In the genomic region with DNA sequence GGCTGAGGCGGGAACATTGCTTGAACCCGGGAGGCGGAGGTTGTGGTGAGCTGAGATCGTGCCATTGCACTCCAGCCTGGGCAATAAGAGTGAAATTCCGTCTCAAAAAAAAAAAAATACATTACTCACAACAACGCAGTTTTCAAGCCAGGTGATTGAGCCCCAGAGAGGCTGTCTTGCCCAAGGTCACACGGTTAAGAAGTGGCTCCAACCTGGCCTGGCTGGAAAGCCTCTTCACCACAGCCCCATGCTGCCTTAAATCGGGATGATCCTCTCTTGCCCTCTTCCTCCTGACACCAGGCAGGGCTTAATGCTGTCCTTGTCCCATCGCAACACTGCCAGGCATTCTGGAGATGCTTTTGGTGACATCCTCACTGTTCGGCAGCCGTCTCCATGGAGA, we compare ENCODE assay signal across 24 cellular contexts. TPM values are rescaled to one million over a fixed set of nuclear protein-coding genes. Genes with fewer than 3 reads are reported as not detected.
DNase-seq lines count a peak whose midpoint lies in the region; ATAC-seq, FAIRE-seq and TF ChIP-seq lines count a peak whose summit lies in the region.
"Had no signal": no experiment of that assay in that cellular context is flagged by ENCODE, and none has a peak within 500 bp of the region (broad histone marks: within the 10 kb centered on the region; RNA-seq: fewer than 3 reads in every experiment).

No MANE protein-coding gene starts in this region.

- H3K27me3 ChIP-seq in IMR-90 (ENCODE audit: control insufficient read depth, insufficient read depth, low read length): peaks cover 18% of the 10 kb centered on the region
- H3K27me3 ChIP-seq in K562 (ENCODE audit: control insufficient read depth in 2 of 2, insufficient read depth in 2 of 2, low read length in 2 of 2): peaks cover 35 to 50% of the 10 kb centered on the region in 2 experiments; a peak in 4 of 5 replicates
- peaks cover 0 to 17% of the 10 kb centered on the region in 2 donors for H3K27me3 ChIP-seq in left lung
- H3K27me3 ChIP-seq: BE2C; BLaER1 treated with 17β-estradiol and CSF1 and Interleukin-3, amounts not matched to agents 10 nM and 100 nM had no signal

- H2BK5ac ChIP-seq in IMR-90 (ENCODE audit: low read depth, low read length, poor library complexity, severe bottlenecking): no peak overlapping the region

- CTCF ChIA-PET in IMR-90 (lab: Yijun Ruan, JAX): interaction anchor here (0.6 kb wide), 1 partner anchor 56 kb away, joined by 11 read pairs; no protein-coding TSS in a partner anchor
- CTCF ChIA-PET in K562 (lab: Yijun Ruan, JAX; ENCODE audit: low intra/inter-chr PET ratio): no interaction called here

- no peaks in the 10 kb centered on the region for H3K79me2 ChIP-seq in K562 (ENCODE audit: control insufficient read depth, insufficient read depth, low read length)

- no peaks in the 10 kb centered on the region for H3K4me1 ChIP-seq in IMR-90 (ENCODE audit: control insufficient read depth, insufficient read depth, low read length)
- peaks cover 1 to 23% of the 10 kb centered on the region in 2 experiments; a peak in 4 of 5 replicates for H3K4me1 ChIP-seq in K562 (replicated peaks in 1 of 2; ENCODE audit: control insufficient read depth in 2 of 2, insufficient read depth in 2 of 2, low read length in 2 of 2)
- H3K4me1 ChIP-seq in left lung: no peaks in the 10 kb centered on the region
- H3K4me1 ChIP-seq: BE2C, HAP-1 had no signal

- dilution Hi-C loops in IMR-90 (cut with HindIII; ENCODE audit: low sequenced_read_pairs, unreplicated experiment): no loop called here

- POLR2A ChIA-PET in IMR-90 (lab: Charles Lee; ENCODE audit: unreplicated experiment): no interaction called here
- POLR2A ChIA-PET in K562 (lab: Yijun Ruan, JAX): no interaction called here

- no peak for TF ChIP-seq POLR2A in IMR-90 (IDR thresholded peaks at IDR 0.05; ENCODE audit: low read depth, low read length)
- no peak for TF ChIP-seq POLR2A in K562 (conservative IDR thresholded peaks at IDR 0.05)

- intact Hi-C loops in IMR-90 (cut with micrococcal nuclease): no loop called here
- intact Hi-C loops in K562 (cut with micrococcal nuclease): no loop called here
- intact Hi-C loops in left lung (cut with DNase I): no loop called here

- H3K4ac ChIP-seq in IMR-90 (ENCODE audit: low read depth, low read length): no peak overlapping the region

- no TSS peak for BruUV-seq in IMR-90 (replicated peaks; lab: Mats Ljungman, UMichigan)
- BruUV-seq in K562 (replicated peaks; lab: Mats Ljungman, UMichigan): no TSS peak

- H3K56ac ChIP-seq in IMR-90 (ENCODE audit: extremely low read depth, insufficient read depth, low read length): no peak overlapping the region

- H3K79me1 ChIP-seq in IMR-90 (ENCODE audit: low read depth in 1 of 2, low read length in 2 of 2): no peaks in the 10 kb centered on the region

- no peak for TF ChIP-seq RAD21 in IMR-90 (IDR thresholded peaks at IDR 0.05; ENCODE audit: low read length)
- no peak for TF ChIP-seq RAD21 in K562 (CRISPR knock-in tag; conservative IDR thresholded peaks at IDR 0.05 in 1 of 2, IDR thresholded peaks at IDR 0.05 in 1 of 2)

- TF ChIP-seq CTCF in IMR-90 (conservative IDR thresholded peaks at IDR 0.05; ENCODE audit: low read depth, low read length) (no peak), K562 (IDR thresholded peaks at IDR 0.05 in 2 of 3, conservative IDR thresholded peaks at IDR 0.05 in 1 of 3; ENCODE audit: insufficient read depth in 2 of 3, low read depth in 1 of 3, low read length in 3 of 3) (no peak), left lung (IDR thresholded peaks at IDR 0.05) (no peak)

- H4K20me1 ChIP-seq in IMR-90 (ENCODE audit: insufficient read depth, low read length) (no peaks in the 10 kb centered on the region), K562 (replicated peaks; ENCODE audit: control insufficient read depth, insufficient read depth, low read length) (no peaks in the 10 kb centered on the region)

- no peaks in the 10 kb centered on the region for H3K36me3 ChIP-seq in IMR-90 (ENCODE audit: control insufficient read depth, insufficient read depth, low read length)
- no peaks in the 10 kb centered on the region for H3K36me3 ChIP-seq in K562 (ENCODE audit: control insufficient read depth, insufficient read depth, low read length)
- H3K36me3 ChIP-seq in left lung: no peaks in the 10 kb centered on the region
- H3K36me3 ChIP-seq: BE2C, HAP-1 had no signal

- H3K27ac ChIP-seq in IMR-90 (ENCODE audit: insufficient read depth, low read length) (no peak overlapping the region), K562 (ENCODE audit: extremely low read depth, low read depth, low read length) (no peak overlapping the region), left lung (no peak overlapping the region)
- H3K27ac ChIP-seq: A549; BLaER1 treated with 17β-estradiol and CSF1 and Interleukin-3, amounts not matched to agents 10 nM and 100 nM had no signal

- H2AK5ac ChIP-seq in IMR-90 (ENCODE audit: low read depth, low read length): no peak overlapping the region

- H4K5ac ChIP-seq in IMR-90 (ENCODE audit: low read depth, low read length): no peak overlapping the region

- peak overlapping the region; percentile 32 for H2AFZ ChIP-seq in IMR-90 (replicated peaks; ENCODE audit: low read length, poor library complexity)
- H2AFZ ChIP-seq in K562 (ENCODE audit: low read depth, low read length): no peak overlapping the region

- H3K4me3 ChIP-seq in IMR-90 (ENCODE audit: insufficient read depth, low read depth, low read length) (no peak overlapping the region), K562 (no peak overlapping the region), left lung (no peak overlapping the region)
- H3K4me3 ChIP-seq: A549; BLaER1 treated with 17β-estradiol and CSF1 and Interleukin-3, amounts not matched to agents 10 nM and 100 nM; HAP-1 had no signal

- in situ Hi-C loops in IMR-90 (cut with MboI; ENCODE audit: low sequenced_read_pairs) (no loop called here), K562 (cut with MboI) (no loop called here)

- H3K9me3 ChIP-seq in IMR-90 (ENCODE audit: control insufficient read depth, insufficient read depth, low read length) (no peaks in the 10 kb centered on the region), K562 (replicated peaks; ENCODE audit: control insufficient read depth, insufficient read depth, low read depth, low read length) (no peaks in the 10 kb centered on the region), left lung (no peaks in the 10 kb centered on the region)
- H3K9me3 ChIP-seq: A549; BE2C; BLaER1 treated with 17β-estradiol and CSF1 and Interleukin-3, amounts not matched to agents 10 nM and 100 nM; HAP-1 had no signal

- no peak for FAIRE-seq in K562 (lab: Jason Lieb, UNC)
- FAIRE-seq: A549, D721Med, G401.6, GM12892, H54 had no signal

- ATAC-seq in IMR-90 (ENCODE audit: low read depth) (no peak), K562 (no peak), left lung (peak; percentile 26), HG02852 (IDR thresholded peaks at IDR 0.05; ENCODE audit: unreplicated experiment) (no peak)
- ATAC-seq: A549 had no signal

- no peak overlapping the region for H3K14ac ChIP-seq in IMR-90 (replicated peaks; ENCODE audit: low read depth, low read length)

- H2BK15ac ChIP-seq in IMR-90 (ENCODE audit: low read depth, low read length): no peak overlapping the region

- H4K8ac ChIP-seq in IMR-90 (ENCODE audit: low read depth in 2 of 2, low read length in 2 of 2): no peak overlapping the region

- no peak overlapping the region for H3K23ac ChIP-seq in IMR-90 (ENCODE audit: low read depth, low read length)

- H3K9ac ChIP-seq in IMR-90 (ENCODE audit: low read depth, low read length) (no peak overlapping the region), K562 (ENCODE audit: insufficient read depth in 1 of 2, low read depth in 2 of 2, low read length in 2 of 2) (no peak overlapping the region)
- H3K9ac ChIP-seq: BLaER1 treated with 17β-estradiol and CSF1 and Interleukin-3, amounts not matched to agents 10 nM and 100 nM had no signal

- H2BK120ac ChIP-seq in IMR-90 (ENCODE audit: low read depth, low read length): no peak overlapping the region

- H3K4me2 ChIP-seq in IMR-90 (ENCODE audit: low read depth, low read length) (no peak overlapping the region), K562 (ENCODE audit: insufficient read depth, low read length) (no peak overlapping the region)
- H3K4me2 ChIP-seq: A549; BLaER1 treated with 17β-estradiol and CSF1 and Interleukin-3, amounts not matched to agents 10 nM and 100 nM had no signal

- DNase-seq in IMR-90 (no peak), K562 (ENCODE audit: extremely low read depth in 1 of 4, low spot score in 3 of 4) (no peak), left lung (no peak), RKO (ENCODE audit: low spot score) (no peak)
- DNase-seq in stimulated activated naive CD4-positive, alpha-beta T cell (lab: John Stamatoyannopoulos, UW): no peak
- DNase-seq: 8988T; ACHN; AML-193; BE2C; CD4-positive, alpha-beta T cell; CD8-positive, alpha-beta memory T cell; DMS 273 treated with DMSO at 0.1 percent for 48 hours; DND-41; GOT3; HFFc6 had no signal

- no peak overlapping the region for H4K91ac ChIP-seq in IMR-90 (ENCODE audit: insufficient read depth, low read depth, low read length)

- WGBS in IMR-90 (ENCODE audit: extremely low coverage in 2 of 2, insufficient read length in 1 of 2), 2 experiments: no CpG with 5 or more reads among the region's 11 CpGs
- 9% methylated on average over 10 of the region's 11 CpGs for WGBS in K562 (ENCODE audit: insufficient coverage, low coverage, missing lambda C conversion rate)

- H3K9me1 ChIP-seq in IMR-90 (ENCODE audit: insufficient read depth, low read length) (no peaks in the 10 kb centered on the region), K562 (ENCODE audit: control insufficient read depth, insufficient read depth, low read length) (no peaks in the 10 kb centered on the region)

- no peak overlapping the region for H2BK20ac ChIP-seq in IMR-90 (ENCODE audit: low read depth, low read length)

- H2AK9ac ChIP-seq in IMR-90 (replicated peaks; ENCODE audit: low read depth, low read length, poor library complexity): no peak overlapping the region

- no peak for TF ChIP-seq EP300 in K562 (IDR thresholded peaks at IDR 0.05; ENCODE audit: low read length)

- H3K18ac ChIP-seq in IMR-90 (ENCODE audit: low read depth, low read length): no peak overlapping the region

RNA-seq across cellular contexts. Expression of gene DRAXIN, which starts 21.6 kb away (rescaled TPM):
- under 0.01 TPM in 2 replicates for total RNA-seq in IMR-90 (2012; rRNA removed)
- polyA plus RNA-seq in IMR-90 (2012; rRNA removed): 0.01 and 0.02 TPM in 2 replicates
- 0.02 TPM in 1 of 2 replicates, not detected in the other for polyA plus RNA-seq in IMR-90 (2012; cell fraction: cytosol; rRNA removed)
- 0.01 TPM in 1 of 2 replicates, not detected in the other for polyA plus RNA-seq in IMR-90 (2012; cell fraction: nucleus; rRNA removed; ENCODE audit: low replicate concordance)
- total RNA-seq in K562 (2011; cell fraction: chromatin; rRNA removed; ENCODE audit: low replicate concordance): not detected in 2 replicates
- total RNA-seq in K562 (2011; cell fraction: nucleolus; rRNA removed): not detected in 2 replicates
- total RNA-seq in K562 (2011; cell fraction: nucleoplasm; rRNA removed): not detected in 2 replicates
- not detected in 2 replicates for total RNA-seq in K562 (2014; rRNA removed)
- 0.04 TPM in 1 of 2 replicates, not detected in the other for total RNA-seq in K562 (2014; rRNA removed; fragmentation: Illumina TruSeq; extraction: Trizol)
- total RNA-seq in K562 (2015; rRNA removed; fragmentation: Illumina TruSeq; extraction: Trizol): under 0.01 TPM in 1 of 2 replicates, not detected in the other
- not detected in 2 replicates for total RNA-seq in K562 (2021)
- polyA plus RNA-seq in K562 (2011; rRNA removed): 0.01 TPM in 1 of 2 replicates, not detected in the other
- 0.01 TPM in 1 of 2 replicates, not detected in the other for polyA plus RNA-seq in K562 (2011; cell fraction: cytosol; rRNA removed)
- not detected in 2 replicates for polyA plus RNA-seq in K562 (2011; cell fraction: nucleus; rRNA removed)
- 0.01 TPM in 2 replicates for polyA plus RNA-seq in K562 (2012)
- polyA plus RNA-seq in K562 (2014; fragmentation: Illumina TruSeq; extraction: Trizol): not detected in 2 replicates
- polyA plus RNA-seq in K562 (2014; fragmentation: Nextera tagmentation; extraction: Ambion mirVana): under 1 TPM in 1 of 2 experiments, not detected in 1; 0.01 TPM
- polyA plus RNA-seq in K562 (2014; rRNA removed): 0.01 TPM in 1 of 2 replicates, not detected in the other
- not detected in 2 replicates for polyA minus RNA-seq in K562 (2011; rRNA and poly(A)+ RNA removed)
- polyA minus RNA-seq in K562 (2011; cell fraction: cytosol; rRNA and poly(A)+ RNA removed): not detected in 2 replicates
- polyA minus RNA-seq in K562 (2011; cell fraction: nucleus; rRNA and poly(A)+ RNA removed): not detected in 2 replicates
- under 1 TPM; 0.10 to 0.61 TPM for total RNA-seq in left lung
- total RNA-seq: HFFc6 had no signal

RNA-seq across cellular contexts. Expression of gene AGTRAP, which starts 22.8 kb away (rescaled TPM):
- 21.5 and 22.2 TPM in 2 replicates for total RNA-seq in IMR-90 (2012; rRNA removed)
- polyA plus RNA-seq in IMR-90 (2012; rRNA removed): 57.7 and 64.3 TPM in 2 replicates
- 32.7 and 80.8 TPM in 2 replicates for polyA plus RNA-seq in IMR-90 (2012; cell fraction: cytosol; rRNA removed)
- 42.2 and 63.8 TPM in 2 replicates for polyA plus RNA-seq in IMR-90 (2012; cell fraction: nucleus; rRNA removed; ENCODE audit: low replicate concordance)
- 54.8 and 123 TPM in 2 replicates for total RNA-seq in K562 (2011; cell fraction: chromatin; rRNA removed; ENCODE audit: low replicate concordance)
- 175 TPM in 2 replicates for total RNA-seq in K562 (2011; cell fraction: nucleolus; rRNA removed)
- total RNA-seq in K562 (2011; cell fraction: nucleoplasm; rRNA removed): 116 and 126 TPM in 2 replicates
- 89.3 and 118 TPM in 2 replicates for total RNA-seq in K562 (2014; rRNA removed)
- total RNA-seq in K562 (2014; rRNA removed; fragmentation: Illumina TruSeq; extraction: Trizol): 15.5 and 26.8 TPM in 2 replicates
- total RNA-seq in K562 (2015; rRNA removed; fragmentation: Illumina TruSeq; extraction: Trizol): 53.7 and 57.5 TPM in 2 replicates
- 81.6 and 85.8 TPM in 2 replicates for total RNA-seq in K562 (2021)
- polyA plus RNA-seq in K562 (2011; rRNA removed): 48.5 and 76.2 TPM in 2 replicates
- polyA plus RNA-seq in K562 (2011; cell fraction: cytosol; rRNA removed): 121 and 255 TPM in 2 replicates
- polyA plus RNA-seq in K562 (2011; cell fraction: nucleus; rRNA removed): 125 and 161 TPM in 2 replicates
- 83.4 and 188 TPM in 2 replicates for polyA plus RNA-seq in K562 (2012)
- 81.4 and 99.0 TPM in 2 replicates for polyA plus RNA-seq in K562 (2014; fragmentation: Illumina TruSeq; extraction: Trizol)
- 10 to 100 TPM; 31.4 to 51.5 TPM for polyA plus RNA-seq in K562 (2014; fragmentation: Nextera tagmentation; extraction: Ambion mirVana)
- 105 TPM in 2 replicates for polyA plus RNA-seq in K562 (2014; rRNA removed)
- polyA minus RNA-seq in K562 (2011; rRNA and poly(A)+ RNA removed): 17.2 and 22.0 TPM in 2 replicates
- polyA minus RNA-seq in K562 (2011; cell fraction: cytosol; rRNA and poly(A)+ RNA removed): 47.0 and 66.3 TPM in 2 replicates
- 18.8 and 20.9 TPM in 2 replicates for polyA minus RNA-seq in K562 (2011; cell fraction: nucleus; rRNA and poly(A)+ RNA removed)
- total RNA-seq in left lung: 10 to 100 TPM; 49.0 to 95.8 TPM

RNA-seq across cellular contexts. Expression of gene MAD2L2, which starts 32.1 kb away (rescaled TPM):
- 44.6 and 47.5 TPM in 2 replicates for total RNA-seq in IMR-90 (2012; rRNA removed)
- polyA plus RNA-seq in IMR-90 (2012; rRNA removed): 70.9 and 80.4 TPM in 2 replicates
- 71.3 and 77.4 TPM in 2 replicates for polyA plus RNA-seq in IMR-90 (2012; cell fraction: cytosol; rRNA removed)
- polyA plus RNA-seq in IMR-90 (2012; cell fraction: nucleus; rRNA removed; ENCODE audit: low replicate concordance): 53.4 and 70.4 TPM in 2 replicates
- 61.6 and 182 TPM in 2 replicates for total RNA-seq in K562 (2011; cell fraction: chromatin; rRNA removed; ENCODE audit: low replicate concordance)
- total RNA-seq in K562 (2011; cell fraction: nucleolus; rRNA removed): 209 and 213 TPM in 2 replicates
- 129 and 143 TPM in 2 replicates for total RNA-seq in K562 (2011; cell fraction: nucleoplasm; rRNA removed)
- 286 and 326 TPM in 2 replicates for total RNA-seq in K562 (2014; rRNA removed)
- total RNA-seq in K562 (2014; rRNA removed; fragmentation: Illumina TruSeq; extraction: Trizol): 69.7 and 100 TPM in 2 replicates
- total RNA-seq in K562 (2015; rRNA removed; fragmentation: Illumina TruSeq; extraction: Trizol): 143 TPM in 2 replicates
- total RNA-seq in K562 (2021): 211 and 212 TPM in 2 replicates
- 138 and 190 TPM in 2 replicates for polyA plus RNA-seq in K562 (2011; rRNA removed)
- polyA plus RNA-seq in K562 (2011; cell fraction: cytosol; rRNA removed): 297 and 419 TPM in 2 replicates
- 289 and 315 TPM in 2 replicates for polyA plus RNA-seq in K562 (2011; cell fraction: nucleus; rRNA removed)
- polyA plus RNA-seq in K562 (2012): 217 and 239 TPM in 2 replicates
- 185 and 189 TPM in 2 replicates for polyA plus RNA-seq in K562 (2014; fragmentation: Illumina TruSeq; extraction: Trizol)
- 10 to 100 TPM; 12.4 to 25.9 TPM for polyA plus RNA-seq in K562 (2014; fragmentation: Nextera tagmentation; extraction: Ambion mirVana)
- 270 and 279 TPM in 2 replicates for polyA plus RNA-seq in K562 (2014; rRNA removed)
- 95.3 and 109 TPM in 2 replicates for polyA minus RNA-seq in K562 (2011; rRNA and poly(A)+ RNA removed)
- polyA minus RNA-seq in K562 (2011; cell fraction: cytosol; rRNA and poly(A)+ RNA removed): 94.6 and 115 TPM in 2 replicates
- 71.6 and 96.6 TPM in 2 replicates for polyA minus RNA-seq in K562 (2011; cell fraction: nucleus; rRNA and poly(A)+ RNA removed)
- total RNA-seq in left lung: 10 to 100 TPM; 25.7 to 28.0 TPM

RNA-seq across cellular contexts. Expression of gene C1orf167, which starts 48.9 kb away (rescaled TPM):
- total RNA-seq in IMR-90 (2012; rRNA removed) (under 0.01 and 0.28 TPM in 2 replicates), K562 (2014; rRNA removed) (0.37 and 0.73 TPM in 2 replicates), K562 (2014; rRNA removed; fragmentation: Illumina TruSeq; extraction: Trizol) (0.10 and 0.29 TPM in 2 replicates), K562 (2015; rRNA removed; fragmentation: Illumina TruSeq; extraction: Trizol) (0.22 and 0.53 TPM in 2 replicates), K562 (2021) (0.82 and 1.2 TPM in 2 replicates), left lung (10 to 100 TPM in 1 of 2 donors, 1 to 10 TPM in 1; 5.7 to 14.4 TPM)
- polyA plus RNA-seq in IMR-90 (2012; rRNA removed) (0.15 and 0.27 TPM in 2 replicates), K562 (2011; rRNA removed) (0.29 and 0.73 TPM in 2 replicates), K562 (2014; fragmentation: Illumina TruSeq; extraction: Trizol) (0.29 and 0.31 TPM in 2 replicates), K562 (2014; fragmentation: Nextera tagmentation; extraction: Ambion mirVana) (not detected), K562 (2014; rRNA removed) (0.86 and 0.94 TPM in 2 replicates)
- polyA plus RNA-seq in IMR-90 (2012; cell fraction: cytosol; rRNA removed): 0.10 and 0.42 TPM in 2 replicates
- 0.06 and 0.27 TPM in 2 replicates for polyA plus RNA-seq in IMR-90 (2012; cell fraction: nucleus; rRNA removed; ENCODE audit: low replicate concordance)
- 2.8 and 5.6 TPM in 2 replicates for total RNA-seq in K562 (2011; cell fraction: chromatin; rRNA removed; ENCODE audit: low replicate concordance)
- 2.3 and 3.4 TPM in 2 replicates for total RNA-seq in K562 (2011; cell fraction: nucleolus; rRNA removed)
- total RNA-seq in K562 (2011; cell fraction: nucleoplasm; rRNA removed): 2.1 TPM in 2 replicates
- 0.31 and 0.53 TPM in 2 replicates for polyA plus RNA-seq in K562 (2011; cell fraction: cytosol; rRNA removed)
- polyA plus RNA-seq in K562 (2011; cell fraction: nucleus; rRNA removed): 2.2 and 3.2 TPM in 2 replicates
- 0.48 and 2.0 TPM in 2 replicates for polyA plus RNA-seq in K562 (2012)
- 0.14 and 0.27 TPM in 2 replicates for polyA minus RNA-seq in K562 (2011; rRNA and poly(A)+ RNA removed)
- 0.38 and 0.91 TPM in 2 replicates for polyA minus RNA-seq in K562 (2011; cell fraction: cytosol; rRNA and poly(A)+ RNA removed)
- polyA minus RNA-seq in K562 (2011; cell fraction: nucleus; rRNA and poly(A)+ RNA removed): 0.78 and 0.81 TPM in 2 replicates
- total RNA-seq: CD4-positive, alpha-beta T cell; CD8-positive, alpha-beta memory T cell had no signal
- polyA plus RNA-seq: A549, CD14-positive monocyte had no signal

RNA-seq across cellular contexts. Expression of gene FBXO6, which starts 49.1 kb away (rescaled TPM):
- total RNA-seq in IMR-90 (2012; rRNA removed) (6.4 and 6.8 TPM in 2 replicates), K562 (2014; rRNA removed) (44.1 and 44.9 TPM in 2 replicates), K562 (2014; rRNA removed; fragmentation: Illumina TruSeq; extraction: Trizol) (9.6 and 15.2 TPM in 2 replicates), K562 (2015; rRNA removed; fragmentation: Illumina TruSeq; extraction: Trizol) (23.8 and 24.5 TPM in 2 replicates), K562 (2021) (23.2 and 24.9 TPM in 2 replicates), left lung (10 to 100 TPM; 13.4 to 15.2 TPM)
- polyA plus RNA-seq in IMR-90 (2012; rRNA removed) (7.5 and 9.9 TPM in 2 replicates), K562 (2011; rRNA removed) (35.2 and 64.0 TPM in 2 replicates), K562 (2014; fragmentation: Illumina TruSeq; extraction: Trizol) (34.1 and 34.7 TPM in 2 replicates), K562 (2014; fragmentation: Nextera tagmentation; extraction: Ambion mirVana) (10 to 100 TPM; 10.6 to 16.4 TPM), K562 (2014; rRNA removed) (45.8 and 49.6 TPM in 2 replicates)
- polyA plus RNA-seq in IMR-90 (2012; cell fraction: cytosol; rRNA removed): 7.1 and 11.6 TPM in 2 replicates
- 2.6 and 3.8 TPM in 2 replicates for polyA plus RNA-seq in IMR-90 (2012; cell fraction: nucleus; rRNA removed; ENCODE audit: low replicate concordance)
- 3.1 and 10.3 TPM in 2 replicates for total RNA-seq in K562 (2011; cell fraction: chromatin; rRNA removed; ENCODE audit: low replicate concordance)
- total RNA-seq in K562 (2011; cell fraction: nucleolus; rRNA removed): 13.0 and 14.1 TPM in 2 replicates
- total RNA-seq in K562 (2011; cell fraction: nucleoplasm; rRNA removed): 7.6 and 11.3 TPM in 2 replicates
- polyA plus RNA-seq in K562 (2011; cell fraction: cytosol; rRNA removed): 96.3 and 104 TPM in 2 replicates
- 14.1 and 20.6 TPM in 2 replicates for polyA plus RNA-seq in K562 (2011; cell fraction: nucleus; rRNA removed)
- polyA plus RNA-seq in K562 (2012): 26.0 and 39.2 TPM in 2 replicates
- 15.9 and 20.2 TPM in 2 replicates for polyA minus RNA-seq in K562 (2011; rRNA and poly(A)+ RNA removed)
- polyA minus RNA-seq in K562 (2011; cell fraction: cytosol; rRNA and poly(A)+ RNA removed): 14.4 and 33.6 TPM in 2 replicates
- 6.2 and 9.4 TPM in 2 replicates for polyA minus RNA-seq in K562 (2011; cell fraction: nucleus; rRNA and poly(A)+ RNA removed)
